Comparison of ENCODE assay signal across 20 cellular contexts in genomic region chr1:28573564-28573963, GRCh38. TPM values are rescaled to one million over a fixed set of nuclear protein-coding genes. Genes with fewer than 3 reads are reported as not detected.
"Had no signal": no experiment of that assay in that cellular context is flagged by ENCODE, and none has a peak within 500 bp of the region (broad histone marks: within the 10 kb centered on the region; RNA-seq: fewer than 3 reads in every experiment).

No MANE protein-coding gene starts in this region.

- H3K27me3 ChIP-seq: colonic mucosa, esophagus muscularis mucosa, foreskin keratinocyte, gastroesophageal sphincter, heart right ventricle, left lung had no signal

- H3K4me3 ChIP-seq: colonic mucosa, esophagus muscularis mucosa, gastroesophageal sphincter, heart right ventricle, left lung, lower lobe of right lung, mucosa of descending colon had no signal

- H3K4me1 ChIP-seq: colonic mucosa had no signal

- DNase-seq: colonic mucosa; cortex of kidney; effector CD8-positive, alpha-beta T cell; effector memory CD8-positive, alpha-beta T cell; endodermal cell; head of caudate nucleus; heart right ventricle; hippocampal formation; left cardiac atrium; left lung; left ventricle myocardium superior; lower lobe of right lung; mucosa of descending colon; naive B cell; naive thymus-derived CD8-positive, alpha-beta T cell had no signal

- H3K27ac Mint-ChIP-seq: dendritic cell treated with granulocyte-macrophage colony-stimulating factor and Interleukin-4, amounts not matched to agents 40 ng/mL and 50 ng/mL, for 4 days; effector memory CD8-positive, alpha-beta T cell; endodermal cell; mesothelial cell of epicardium; naive B cell had no signal

- H3K27me3 Mint-ChIP-seq: dendritic cell treated with granulocyte-macrophage colony-stimulating factor and Interleukin-4, amounts not matched to agents 40 ng/mL and 50 ng/mL, for 4 days; effector memory CD8-positive, alpha-beta T cell; naive B cell; naive thymus-derived CD8-positive, alpha-beta T cell had no signal

- H3K9me3 Mint-ChIP-seq: dendritic cell treated with granulocyte-macrophage colony-stimulating factor and Interleukin-4, amounts not matched to agents 40 ng/mL and 50 ng/mL, for 4 days; effector memory CD8-positive, alpha-beta T cell; endodermal cell; mesothelial cell of epicardium; naive B cell; naive thymus-derived CD8-positive, alpha-beta T cell had no signal

- ATAC-seq: effector memory CD8-positive, alpha-beta T cell; foreskin keratinocyte; gastroesophageal sphincter; heart right ventricle; left cardiac atrium; left lung; left ventricle myocardium superior; lower lobe of right lung; mucosa of descending colon; naive thymus-derived CD8-positive, alpha-beta T cell had no signal

- H3K4me1 Mint-ChIP-seq: endodermal cell, mesothelial cell of epicardium had no signal

- H3K4me3 Mint-ChIP-seq: dendritic cell treated with granulocyte-macrophage colony-stimulating factor and Interleukin-4, amounts not matched to agents 40 ng/mL and 50 ng/mL, for 4 days; effector memory CD8-positive, alpha-beta T cell; endodermal cell; mesothelial cell of epicardium; naive B cell; naive thymus-derived CD8-positive, alpha-beta T cell had no signal

- H3K9me3 ChIP-seq: colonic mucosa, esophagus muscularis mucosa, gastroesophageal sphincter, heart right ventricle, left lung, lower lobe of right lung, mucosa of descending colon had no signal

- H3K27ac ChIP-seq: colonic mucosa, esophagus muscularis mucosa, foreskin keratinocyte, gastroesophageal sphincter, heart right ventricle, left lung, lower lobe of right lung had no signal

RNA-seq across cellular contexts. Expression of gene RAB42, which starts 18.5 kb away (rescaled TPM):
- total RNA-seq: naive thymus-derived CD8-positive, alpha-beta T cell had no signal
